ENCODE assay signal across 1 cellular context in the genomic region with DNA sequence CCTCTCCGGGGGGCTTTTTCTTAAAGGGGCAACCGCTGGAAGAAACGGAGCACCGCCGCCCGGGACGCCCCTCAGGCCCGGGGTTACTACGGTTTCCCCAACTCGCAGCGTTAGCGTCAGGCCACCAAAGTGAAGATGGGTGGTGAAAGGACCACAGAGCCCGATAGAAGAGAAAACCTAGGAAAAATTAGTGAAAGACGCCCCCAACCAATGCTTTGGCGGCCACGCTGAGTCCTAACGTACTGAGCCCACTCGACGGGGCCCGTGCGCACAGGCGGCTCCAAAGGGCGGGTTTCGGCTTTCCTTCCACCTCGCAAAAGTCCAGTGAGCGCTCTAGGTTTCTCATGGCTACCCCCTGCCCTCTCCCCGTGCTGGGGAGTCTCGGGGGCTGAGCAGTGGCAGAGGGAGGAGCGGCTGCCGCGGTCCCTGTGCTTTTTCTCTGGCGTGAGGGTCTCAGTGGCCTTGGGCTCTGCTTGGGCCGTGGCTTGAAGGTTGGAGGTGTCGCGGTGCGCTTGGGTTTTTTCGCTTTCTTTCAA.
TF ChIP-seq lines count a peak whose summit lies in the region.

No MANE protein-coding gene starts in this region.

TF ChIP-seq in K562, 482 proteins besides CTCF, POLR2A, EP300 and RAD21 (continued from another document and continues in another):
- TF ChIP-seq, protein P1, sequence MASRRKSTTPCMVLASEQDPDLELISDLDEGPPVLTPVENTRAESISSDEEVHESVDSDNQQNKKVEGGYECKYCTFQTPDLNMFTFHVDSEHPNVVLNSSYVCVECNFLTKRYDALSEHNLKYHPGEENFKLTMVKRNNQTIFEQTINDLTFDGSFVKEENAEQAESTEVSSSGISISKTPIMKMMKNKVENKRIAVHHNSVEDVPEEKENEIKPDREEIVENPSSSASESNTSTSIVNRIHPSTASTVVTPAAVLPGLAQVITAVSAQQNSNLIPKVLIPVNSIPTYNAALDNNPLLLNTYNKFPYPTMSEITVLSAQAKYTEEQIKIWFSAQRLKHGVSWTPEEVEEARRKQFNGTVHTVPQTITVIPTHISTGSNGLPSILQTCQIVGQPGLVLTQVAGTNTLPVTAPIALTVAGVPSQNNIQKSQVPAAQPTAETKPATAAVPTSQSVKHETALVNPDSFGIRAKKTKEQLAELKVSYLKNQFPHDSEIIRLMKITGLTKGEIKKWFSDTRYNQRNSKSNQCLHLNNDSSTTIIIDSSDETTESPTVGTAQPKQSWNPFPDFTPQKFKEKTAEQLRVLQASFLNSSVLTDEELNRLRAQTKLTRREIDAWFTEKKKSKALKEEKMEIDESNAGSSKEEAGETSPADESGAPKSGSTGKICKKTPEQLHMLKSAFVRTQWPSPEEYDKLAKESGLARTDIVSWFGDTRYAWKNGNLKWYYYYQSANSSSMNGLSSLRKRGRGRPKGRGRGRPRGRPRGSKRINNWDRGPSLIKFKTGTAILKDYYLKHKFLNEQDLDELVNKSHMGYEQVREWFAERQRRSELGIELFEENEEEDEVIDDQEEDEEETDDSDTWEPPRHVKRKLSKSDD (conservative IDR thresholded peaks at IDR 0.05; ENCODE audit: low read length), result no peak
- TF ChIP-seq, protein P2, sequence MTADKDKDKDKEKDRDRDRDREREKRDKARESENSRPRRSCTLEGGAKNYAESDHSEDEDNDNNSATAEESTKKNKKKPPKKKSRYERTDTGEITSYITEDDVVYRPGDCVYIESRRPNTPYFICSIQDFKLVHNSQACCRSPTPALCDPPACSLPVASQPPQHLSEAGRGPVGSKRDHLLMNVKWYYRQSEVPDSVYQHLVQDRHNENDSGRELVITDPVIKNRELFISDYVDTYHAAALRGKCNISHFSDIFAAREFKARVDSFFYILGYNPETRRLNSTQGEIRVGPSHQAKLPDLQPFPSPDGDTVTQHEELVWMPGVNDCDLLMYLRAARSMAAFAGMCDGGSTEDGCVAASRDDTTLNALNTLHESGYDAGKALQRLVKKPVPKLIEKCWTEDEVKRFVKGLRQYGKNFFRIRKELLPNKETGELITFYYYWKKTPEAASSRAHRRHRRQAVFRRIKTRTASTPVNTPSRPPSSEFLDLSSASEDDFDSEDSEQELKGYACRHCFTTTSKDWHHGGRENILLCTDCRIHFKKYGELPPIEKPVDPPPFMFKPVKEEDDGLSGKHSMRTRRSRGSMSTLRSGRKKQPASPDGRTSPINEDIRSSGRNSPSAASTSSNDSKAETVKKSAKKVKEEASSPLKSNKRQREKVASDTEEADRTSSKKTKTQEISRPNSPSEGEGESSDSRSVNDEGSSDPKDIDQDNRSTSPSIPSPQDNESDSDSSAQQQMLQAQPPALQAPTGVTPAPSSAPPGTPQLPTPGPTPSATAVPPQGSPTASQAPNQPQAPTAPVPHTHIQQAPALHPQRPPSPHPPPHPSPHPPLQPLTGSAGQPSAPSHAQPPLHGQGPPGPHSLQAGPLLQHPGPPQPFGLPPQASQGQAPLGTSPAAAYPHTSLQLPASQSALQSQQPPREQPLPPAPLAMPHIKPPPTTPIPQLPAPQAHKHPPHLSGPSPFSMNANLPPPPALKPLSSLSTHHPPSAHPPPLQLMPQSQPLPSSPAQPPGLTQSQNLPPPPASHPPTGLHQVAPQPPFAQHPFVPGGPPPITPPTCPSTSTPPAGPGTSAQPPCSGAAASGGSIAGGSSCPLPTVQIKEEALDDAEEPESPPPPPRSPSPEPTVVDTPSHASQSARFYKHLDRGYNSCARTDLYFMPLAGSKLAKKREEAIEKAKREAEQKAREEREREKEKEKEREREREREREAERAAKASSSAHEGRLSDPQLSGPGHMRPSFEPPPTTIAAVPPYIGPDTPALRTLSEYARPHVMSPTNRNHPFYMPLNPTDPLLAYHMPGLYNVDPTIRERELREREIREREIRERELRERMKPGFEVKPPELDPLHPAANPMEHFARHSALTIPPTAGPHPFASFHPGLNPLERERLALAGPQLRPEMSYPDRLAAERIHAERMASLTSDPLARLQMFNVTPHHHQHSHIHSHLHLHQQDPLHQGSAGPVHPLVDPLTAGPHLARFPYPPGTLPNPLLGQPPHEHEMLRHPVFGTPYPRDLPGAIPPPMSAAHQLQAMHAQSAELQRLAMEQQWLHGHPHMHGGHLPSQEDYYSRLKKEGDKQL (CRISPR knock-in tag; IDR thresholded peaks at IDR 0.05; ENCODE audit: borderline replicate concordance), result no peak
- TF ChIP-seq LARP7 (IDR thresholded peaks at IDR 0.05) (no peak), NCOR1 (IDR thresholded peaks at IDR 0.05) (no peak), GATAD2B (IDR thresholded peaks at IDR 0.05; ENCODE audit: borderline replicate concordance) (no peak), ZNF830 (CRISPR knock-in tag; IDR thresholded peaks at IDR 0.05) (0 out of 2 replicates have a peak, but pooled peaks have one; percentile 8), HCFC1 (IDR thresholded peaks at IDR 0.05; ENCODE audit: low read depth, low read length) (no peak), MYNN (IDR thresholded peaks at IDR 0.05) (no peak), MYNN (CRISPR knock-in tag; IDR thresholded peaks at IDR 0.05) (no peak), TBL1XR1 (IDR thresholded peaks at IDR 0.05; ENCODE audit: low read length in 2 of 2) (peak in 1 of 2 experiments; percentile 4; a peak in 2 of 4 replicates), SMAD4 (CRISPR knock-in tag; conservative IDR thresholded peaks at IDR 0.05) (no peak), ARHGAP35 (IDR thresholded peaks at IDR 0.05; ENCODE audit: partially characterized antibody) (no peak), ZNF644 (tag; IDR thresholded peaks at IDR 0.05; ENCODE audit: low read depth) (peak; percentile 49), ZNF408 (CRISPR knock-in tag; IDR thresholded peaks at IDR 0.05; ENCODE audit: low read depth) (no peak), ZNF134 (CRISPR knock-in tag; conservative IDR thresholded peaks at IDR 0.05) (no peak), NRF1 (conservative IDR thresholded peaks at IDR 0.05 in 1 of 2, IDR thresholded peaks at IDR 0.05 in 1 of 2) (no peak), FOXP1 (CRISPR knock-in tag; IDR thresholded peaks at IDR 0.05) (no peak), JUNB (CRISPR knock-in tag; conservative IDR thresholded peaks at IDR 0.05) (no peak), KLF1 (tag; IDR thresholded peaks at IDR 0.05) (no peak; the same call in 1 of the 2 replicates), ATF7 (IDR thresholded peaks at IDR 0.05) (no peak), ZBTB8A (IDR thresholded peaks at IDR 0.05; ENCODE audit: partially characterized antibody) (no peak), SREBF2 (CRISPR knock-in tag; IDR thresholded peaks at IDR 0.05) (no peak), ZNF589 (CRISPR knock-in tag; IDR thresholded peaks at IDR 0.05; ENCODE audit: low read depth) (no peak; the same call in 1 of the 2 replicates), ZZZ3 (IDR thresholded peaks at IDR 0.05) (no peak), L3MBTL2 (IDR thresholded peaks at IDR 0.05) (no peak), RAD51 (IDR thresholded peaks at IDR 0.05; ENCODE audit: borderline replicate concordance, low read depth) (no peak), MXD1 (CRISPR knock-in tag; IDR thresholded peaks at IDR 0.05; ENCODE audit: borderline replicate concordance, poor library complexity, severe bottlenecking) (no peak), PCBP2 (IDR thresholded peaks at IDR 0.05; ENCODE audit: low read depth, low read length, poor library complexity, severe bottlenecking) (no peak), ILK (tag; IDR thresholded peaks at IDR 0.05; ENCODE audit: borderline replicate concordance, low read depth) (no peak), TAF15 (IDR thresholded peaks at IDR 0.05; ENCODE audit: low read depth, low read length) (no peak), MCM2 (IDR thresholded peaks at IDR 0.05; ENCODE audit: low read depth) (no peak), TOE1 (IDR thresholded peaks at IDR 0.05; ENCODE audit: borderline replicate concordance) (no peak), TOE1 (CRISPR knock-in tag; IDR thresholded peaks at IDR 0.05; ENCODE audit: borderline replicate concordance, low read depth) (no peak), XRCC4 (IDR thresholded peaks at IDR 0.05; ENCODE audit: extremely low read depth, insufficient read depth, insufficient read length) (no peak), ZNF263 (CRISPR knock-in tag; IDR thresholded peaks at IDR 0.05; ENCODE audit: borderline replicate concordance) (no peak), FOXJ3 (CRISPR knock-in tag; IDR thresholded peaks at IDR 0.05) (no peak), RREB1 (CRISPR knock-in tag; IDR thresholded peaks at IDR 0.05) (no peak), CBX2 (IDR thresholded peaks at IDR 0.05; ENCODE audit: insufficient read depth, low read length, poor library complexity, severe bottlenecking) (no peak)
- TF ChIP-seq, protein P3, sequence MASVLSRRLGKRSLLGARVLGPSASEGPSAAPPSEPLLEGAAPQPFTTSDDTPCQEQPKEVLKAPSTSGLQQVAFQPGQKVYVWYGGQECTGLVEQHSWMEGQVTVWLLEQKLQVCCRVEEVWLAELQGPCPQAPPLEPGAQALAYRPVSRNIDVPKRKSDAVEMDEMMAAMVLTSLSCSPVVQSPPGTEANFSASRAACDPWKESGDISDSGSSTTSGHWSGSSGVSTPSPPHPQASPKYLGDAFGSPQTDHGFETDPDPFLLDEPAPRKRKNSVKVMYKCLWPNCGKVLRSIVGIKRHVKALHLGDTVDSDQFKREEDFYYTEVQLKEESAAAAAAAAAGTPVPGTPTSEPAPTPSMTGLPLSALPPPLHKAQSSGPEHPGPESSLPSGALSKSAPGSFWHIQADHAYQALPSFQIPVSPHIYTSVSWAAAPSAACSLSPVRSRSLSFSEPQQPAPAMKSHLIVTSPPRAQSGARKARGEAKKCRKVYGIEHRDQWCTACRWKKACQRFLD (CRISPR knock-in tag; IDR thresholded peaks at IDR 0.05), result peak; percentile 4; the same call in 1 of the 2 replicates
- TF ChIP-seq, protein P4, sequence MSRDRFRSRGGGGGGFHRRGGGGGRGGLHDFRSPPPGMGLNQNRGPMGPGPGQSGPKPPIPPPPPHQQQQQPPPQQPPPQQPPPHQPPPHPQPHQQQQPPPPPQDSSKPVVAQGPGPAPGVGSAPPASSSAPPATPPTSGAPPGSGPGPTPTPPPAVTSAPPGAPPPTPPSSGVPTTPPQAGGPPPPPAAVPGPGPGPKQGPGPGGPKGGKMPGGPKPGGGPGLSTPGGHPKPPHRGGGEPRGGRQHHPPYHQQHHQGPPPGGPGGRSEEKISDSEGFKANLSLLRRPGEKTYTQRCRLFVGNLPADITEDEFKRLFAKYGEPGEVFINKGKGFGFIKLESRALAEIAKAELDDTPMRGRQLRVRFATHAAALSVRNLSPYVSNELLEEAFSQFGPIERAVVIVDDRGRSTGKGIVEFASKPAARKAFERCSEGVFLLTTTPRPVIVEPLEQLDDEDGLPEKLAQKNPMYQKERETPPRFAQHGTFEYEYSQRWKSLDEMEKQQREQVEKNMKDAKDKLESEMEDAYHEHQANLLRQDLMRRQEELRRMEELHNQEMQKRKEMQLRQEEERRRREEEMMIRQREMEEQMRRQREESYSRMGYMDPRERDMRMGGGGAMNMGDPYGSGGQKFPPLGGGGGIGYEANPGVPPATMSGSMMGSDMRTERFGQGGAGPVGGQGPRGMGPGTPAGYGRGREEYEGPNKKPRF (IDR thresholded peaks at IDR 0.05; ENCODE audit: low read depth, low read length), result no peak
- TF ChIP-seq, protein P5, sequence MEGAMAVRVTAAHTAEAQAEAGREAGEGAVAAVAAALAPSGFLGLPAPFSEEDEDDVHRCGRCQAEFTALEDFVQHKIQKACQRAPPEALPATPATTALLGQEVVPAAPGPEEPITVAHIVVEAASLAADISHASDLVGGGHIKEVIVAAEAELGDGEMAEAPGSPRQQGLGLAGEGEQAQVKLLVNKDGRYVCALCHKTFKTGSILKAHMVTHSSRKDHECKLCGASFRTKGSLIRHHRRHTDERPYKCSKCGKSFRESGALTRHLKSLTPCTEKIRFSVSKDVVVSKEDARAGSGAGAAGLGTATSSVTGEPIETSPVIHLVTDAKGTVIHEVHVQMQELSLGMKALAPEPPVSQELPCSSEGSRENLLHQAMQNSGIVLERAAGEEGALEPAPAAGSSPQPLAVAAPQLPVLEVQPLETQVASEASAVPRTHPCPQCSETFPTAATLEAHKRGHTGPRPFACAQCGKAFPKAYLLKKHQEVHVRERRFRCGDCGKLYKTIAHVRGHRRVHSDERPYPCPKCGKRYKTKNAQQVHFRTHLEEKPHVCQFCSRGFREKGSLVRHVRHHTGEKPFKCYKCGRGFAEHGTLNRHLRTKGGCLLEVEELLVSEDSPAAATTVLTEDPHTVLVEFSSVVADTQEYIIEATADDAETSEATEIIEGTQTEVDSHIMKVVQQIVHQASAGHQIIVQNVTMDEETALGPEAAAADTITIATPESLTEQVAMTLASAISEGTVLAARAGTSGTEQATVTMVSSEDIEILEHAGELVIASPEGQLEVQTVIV (CRISPR knock-in tag; IDR thresholded peaks at IDR 0.05; ENCODE audit: borderline replicate concordance), result no peak
